11 cellular contexts compared by ENCODE assay signal in the genomic region with DNA sequence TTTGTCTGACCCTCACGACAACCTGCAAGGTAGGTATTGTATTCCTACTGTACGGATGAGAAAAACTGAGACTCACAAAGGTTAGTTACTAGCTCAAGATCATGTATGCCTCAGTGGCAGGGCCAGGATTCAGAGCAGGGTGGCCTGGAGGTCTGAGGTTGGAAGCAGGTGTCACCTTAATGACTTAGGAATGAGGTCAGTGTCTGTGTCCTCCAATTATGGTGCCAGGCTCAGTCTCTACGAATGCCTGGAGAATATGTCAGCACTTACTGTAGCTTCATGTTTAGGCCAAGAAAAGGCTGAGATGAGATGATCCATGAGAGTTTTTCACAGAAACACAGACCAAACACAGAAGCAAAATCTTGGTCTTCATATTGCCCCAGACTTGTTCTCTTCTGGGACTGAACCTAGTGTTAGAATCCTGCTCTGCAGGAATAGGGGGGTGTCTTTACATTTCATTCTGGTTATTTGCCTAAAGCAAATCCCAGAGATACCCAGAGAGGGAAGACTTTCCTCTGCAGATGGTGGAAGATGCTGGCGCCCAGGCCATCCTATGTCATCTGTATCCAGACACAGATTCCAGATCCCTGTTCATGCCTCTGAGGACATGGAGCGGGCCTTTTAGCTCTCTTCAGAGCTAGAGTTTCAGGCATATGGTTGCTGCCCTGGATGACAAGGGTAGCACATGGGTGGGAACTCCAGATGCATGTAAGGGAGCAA. TPM values are rescaled to one million over a fixed set of nuclear protein-coding genes. Genes with fewer than 3 reads are reported as not detected.
DNase-seq lines count a peak whose midpoint lies in the region; ATAC-seq, FAIRE-seq and TF ChIP-seq lines count a peak whose summit lies in the region.
"Had no signal": no experiment of that assay in that cellular context is flagged by ENCODE, and none has a peak within 500 bp of the region (broad histone marks: within the 10 kb centered on the region; RNA-seq: fewer than 3 reads in every experiment).

No MANE protein-coding gene starts in this region.

- H3K27ac ChIP-seq in GM23338 (ENCODE audit: low read depth) (no peak overlapping the region), adrenal gland (peak overlapping the region; percentile 1 to 84 (median 83)), kidney (ENCODE audit: low read depth in 2 of 2, low read length in 2 of 2) (peak overlapping the region; percentile 82 to 84), Karpas-422 (ENCODE audit: low read length) (no peak overlapping the region)

- no peaks in the 10 kb centered on the region for H3K4me1 ChIP-seq in GM23338 (ENCODE audit: insufficient read depth)
- H3K4me1 ChIP-seq in adrenal gland (replicated peaks in 1 of 2): peaks cover 26 to 32% of the 10 kb centered on the region in 2 donors
- peaks cover 9 to 14% of the 10 kb centered on the region in 2 donors for H3K4me1 ChIP-seq in kidney (ENCODE audit: control insufficient read depth in 1 of 2, insufficient read depth in 1 of 2, low read depth in 1 of 2, low read length in 2 of 2)
- H3K4me1 ChIP-seq in Karpas-422 (ENCODE audit: low read length): no peaks in the 10 kb centered on the region

- H4K20me1 ChIP-seq in GM23338 (replicated peaks; ENCODE audit: insufficient read depth): no peaks in the 10 kb centered on the region
- H4K20me1 ChIP-seq in Karpas-422 (ENCODE audit: insufficient read depth, low read depth, low read length): no peaks in the 10 kb centered on the region

- no peak for TF ChIP-seq POLR2A in adrenal gland (IDR thresholded peaks at IDR 0.05)

- ATAC-seq in GM23338 (no peak), sciatic nerve (no peak), GM21423 (IDR thresholded peaks at IDR 0.05; ENCODE audit: unreplicated experiment) (no peak), HG03039 (IDR thresholded peaks at IDR 0.05; ENCODE audit: unreplicated experiment) (no peak)
- peak; percentile 6 for ATAC-seq in stimulated activated effector memory CD8-positive, alpha-beta T cell treated with anti-CD3 and anti-CD28 coated beads, Interleukin-12 subunit alpha, Interleukin-12 subunit beta, amount 100 ng/mL, for 72 hours

- FAIRE-seq in kidney (lab: Jason Lieb, UNC): no peak
- FAIRE-seq: D721Med had no signal

- H3K36me3 ChIP-seq in GM23338 (ENCODE audit: insufficient read depth) (no peaks in the 10 kb centered on the region), adrenal gland (replicated peaks in 1 of 2) (no peaks in the 10 kb centered on the region), kidney (ENCODE audit: control insufficient read depth in 1 of 2, insufficient read depth in 2 of 2, low read length in 2 of 2) (no peaks in the 10 kb centered on the region), Karpas-422 (ENCODE audit: insufficient read depth, low read length) (no peaks in the 10 kb centered on the region)

- peak overlapping the region; percentile 43 for H3K27ac Mint-ChIP-seq in GM23338
- no peak overlapping the region for H3K27ac Mint-ChIP-seq in stimulated activated effector memory CD8-positive, alpha-beta T cell treated with anti-CD3 and anti-CD28 coated beads, Interleukin-12 subunit alpha, Interleukin-12 subunit beta, amount 100 ng/mL, for 72 hours
- H3K27ac Mint-ChIP-seq: activated CD8-positive, alpha-beta T cell treated with anti-CD3 and anti-CD28 coated beads, Interleukin-2, amount 10 ng/mL, durations not matched to agents 7 days and 5 days; immature natural killer cell had no signal

- intact Hi-C loops in adrenal gland (cut with DNase I): no loop called here
- intact Hi-C loops in kidney (cut with DNase I): no loop called here
- intact Hi-C loops in sciatic nerve (cut with DNase I): loop anchor here (5.0 kb wide), 1 partner anchor 1680 kb away; no protein-coding TSS in a partner anchor

- no peaks in the 10 kb centered on the region for H3K9me3 ChIP-seq in adrenal gland (replicated peaks in 1 of 3)
- no peaks in the 10 kb centered on the region for H3K9me3 ChIP-seq in kidney (ENCODE audit: control insufficient read depth in 1 of 2, low read length in 2 of 2)
- H3K9me3 ChIP-seq in Karpas-422 (ENCODE audit: low read length): no peaks in the 10 kb centered on the region

- 84 to 91% (median 88%) methylated on average over 5 of the region's 5 CpGs for WGBS in adrenal gland, 4 donors

- H3K36me3 Mint-ChIP-seq in GM23338 (ENCODE audit: low read depth): no peaks in the 10 kb centered on the region
- H3K36me3 Mint-ChIP-seq in stimulated activated effector memory CD8-positive, alpha-beta T cell treated with anti-CD3 and anti-CD28 coated beads, Interleukin-12 subunit alpha, Interleukin-12 subunit beta, amount 100 ng/mL, for 72 hours: no peaks in the 10 kb centered on the region
- H3K36me3 Mint-ChIP-seq: immature natural killer cell had no signal

- no peak overlapping the region for H3K4me2 ChIP-seq in GM23338
- H3K4me2 ChIP-seq in Karpas-422 (ENCODE audit: low read depth, low read length, poor library complexity, severe bottlenecking): no peak overlapping the region

- H3K9ac ChIP-seq in kidney (ENCODE audit: low read length in 2 of 2): peak overlapping the region in 1 of 2 donors; percentile 68
- H3K9ac ChIP-seq in Karpas-422 (ENCODE audit: low read length): no peak overlapping the region

- no peaks in the 10 kb centered on the region for H3K79me2 ChIP-seq in GM23338 (replicated peaks; ENCODE audit: insufficient read depth)
- no peaks in the 10 kb centered on the region for H3K79me2 ChIP-seq in Karpas-422 (ENCODE audit: low read length)

- peaks cover 2% of the 10 kb centered on the region for H3K27me3 Mint-ChIP-seq in GM23338 (ENCODE audit: insufficient read depth, low read depth, poor library complexity)

- H3K27me3 ChIP-seq in GM23338 (ENCODE audit: insufficient read depth) (no peaks in the 10 kb centered on the region), adrenal gland (no peaks in the 10 kb centered on the region), Karpas-422 (ENCODE audit: low read length) (no peaks in the 10 kb centered on the region)

- TF ChIP-seq CTCF in GM23338 (conservative IDR thresholded peaks at IDR 0.05; ENCODE audit: low read depth in 2 of 2) (no peak), adrenal gland (IDR thresholded peaks at IDR 0.05) (no peak), kidney (IDR thresholded peaks at IDR 0.05; ENCODE audit: borderline replicate concordance, extremely low read depth, insufficient read depth) (no peak)

- H3K9me2 ChIP-seq in GM23338 (ENCODE audit: insufficient read depth) (no peaks in the 10 kb centered on the region), Karpas-422 (replicated peaks; ENCODE audit: insufficient read depth, low read length) (no peaks in the 10 kb centered on the region)

- H3K4me3 ChIP-seq in GM23338 (no peak overlapping the region), adrenal gland (no peak overlapping the region), kidney (ENCODE audit: low read length in 2 of 2) (no peak overlapping the region), Karpas-422 (ENCODE audit: low read length) (no peak overlapping the region)

- peaks cover 12% of the 10 kb centered on the region for H3K4me1 Mint-ChIP-seq in GM23338
- H3K4me1 Mint-ChIP-seq in stimulated activated effector memory CD8-positive, alpha-beta T cell treated with anti-CD3 and anti-CD28 coated beads, Interleukin-12 subunit alpha, Interleukin-12 subunit beta, amount 100 ng/mL, for 72 hours: peaks cover 5% of the 10 kb centered on the region
- H3K4me1 Mint-ChIP-seq: immature natural killer cell had no signal

- H3F3A ChIP-seq in GM23338 (replicated peaks; ENCODE audit: low read depth): no peaks in the 10 kb centered on the region

- no peak overlapping the region for H3K4me3 Mint-ChIP-seq in GM23338
- no peak overlapping the region for H3K4me3 Mint-ChIP-seq in stimulated activated effector memory CD8-positive, alpha-beta T cell treated with anti-CD3 and anti-CD28 coated beads, Interleukin-12 subunit alpha, Interleukin-12 subunit beta, amount 100 ng/mL, for 72 hours
- H3K4me3 Mint-ChIP-seq: activated CD8-positive, alpha-beta T cell treated with anti-CD3 and anti-CD28 coated beads, Interleukin-2, amount 10 ng/mL, durations not matched to agents 7 days and 5 days; immature natural killer cell had no signal

- DNase-seq in GM23338 (ENCODE audit: low spot score): no peak
- DNase-seq in adrenal gland: no peak
- no peak for DNase-seq in kidney
- DNase-seq in stimulated activated effector memory CD8-positive, alpha-beta T cell treated with anti-CD3 and anti-CD28 coated beads, Interleukin-12 subunit alpha, Interleukin-12 subunit beta, amount 100 ng/mL, for 72 hours (ENCODE audit: low spot score in 2 of 2): no peak
- no peak for DNase-seq in sciatic nerve (ENCODE audit: low spot score)
- no peak for DNase-seq in Karpas-422
- DNase-seq: activated CD8-positive, alpha-beta T cell treated with anti-CD3 and anti-CD28 coated beads, Interleukin-2, amount 10 ng/mL, durations not matched to agents 7 days and 5 days; immature natural killer cell had no signal

- H2AFZ ChIP-seq in GM23338 (0 out of 2 replicates have a peak overlapping the region, but pooled peaks have one; percentile 15), Karpas-422 (ENCODE audit: low read length) (no peak overlapping the region)

- H3K9me3 Mint-ChIP-seq in GM23338: no peaks in the 10 kb centered on the region
- H3K9me3 Mint-ChIP-seq in stimulated activated effector memory CD8-positive, alpha-beta T cell treated with anti-CD3 and anti-CD28 coated beads, Interleukin-12 subunit alpha, Interleukin-12 subunit beta, amount 100 ng/mL, for 72 hours: no peaks in the 10 kb centered on the region
- H3K9me3 Mint-ChIP-seq: immature natural killer cell had no signal

TF ChIP-seq in GM23338, 12 proteins besides CTCF, POLR2A, EP300 and RAD21 (continues in another document):
- TF ChIP-seq CREB1 (CRISPR knock-in tag; IDR thresholded peaks at IDR 0.05; ENCODE audit: low read depth): no peak
- no peak for TF ChIP-seq JUNB (IDR thresholded peaks at IDR 0.05; ENCODE audit: unreplicated experiment)
- TF ChIP-seq NANOG (IDR thresholded peaks at IDR 0.05; ENCODE audit: borderline replicate concordance): no peak
- no peak for TF ChIP-seq ZNF114 (CRISPR knock-in tag; IDR thresholded peaks at IDR 0.05)

RNA-seq across cellular contexts. Expression of a gene that starts 16.3 kb away (rescaled TPM):
- total RNA-seq in GM23338 (2014; rRNA removed; shearing (Covaris generic)): 102 and 116 TPM in 2 replicates
- 119 and 143 TPM in 2 replicates for polyA plus RNA-seq in GM23338 (2016; fragmentation: Nextera tagmentation; extraction: Ambion mirVana)
- total RNA-seq in adrenal gland: 100 to 1,000 TPM in 7 of 8 donors, 10 to 100 TPM in 1; 96.3 to 258 (median 155) TPM
- 100 to 1,000 TPM in 1 of 3 donors, 10 to 100 TPM in 2; 31.8 to 369 (median 36.5) TPM for polyA plus RNA-seq in adrenal gland
- total RNA-seq in kidney: 122 TPM
- 59.8 TPM for polyA plus RNA-seq in kidney (ENCODE audit: insufficient read depth, low read depth, low replicate concordance)
- total RNA-seq in sciatic nerve: 104 TPM
- total RNA-seq in Karpas-422 (2014; rRNA removed; shearing (Covaris generic); ENCODE audit: low replicate concordance): 67.9 and 104 TPM in 2 replicates

RNA-seq across cellular contexts. Expression of a gene that starts 35.3 kb away (rescaled TPM):
- total RNA-seq in GM23338 (2014; rRNA removed; shearing (Covaris generic)): 34.6 and 40.0 TPM in 2 replicates
- 14.9 and 16.7 TPM in 2 replicates for polyA plus RNA-seq in GM23338 (2016; fragmentation: Nextera tagmentation; extraction: Ambion mirVana)
- total RNA-seq in adrenal gland: 10 to 100 TPM in 4 of 8 donors, 1 to 10 TPM in 4; 5.0 to 22.8 (median 10.0) TPM
- polyA plus RNA-seq in adrenal gland: 10 to 100 TPM in 1 of 3 donors, 1 to 10 TPM in 2; 2.8 to 10.4 (median 6.4) TPM
- 4.8 TPM for total RNA-seq in kidney
- 1.9 TPM for polyA plus RNA-seq in kidney (ENCODE audit: insufficient read depth, low read depth, low replicate concordance)
- 56.6 TPM for total RNA-seq in sciatic nerve
- 0.90 and 1.2 TPM in 2 replicates for total RNA-seq in Karpas-422 (2014; rRNA removed; shearing (Covaris generic); ENCODE audit: low replicate concordance)

Comparison
In these comparisons a context has a peak if more than half of its experiments do, and no peak if none do; other contexts are left out.
1. H3K27ac ChIP-seq: peak in adrenal gland (5 of 5) and kidney (2 of 2); none in GM23338 (single experiment) and Karpas-422 (single experiment).